In the genomic region with DNA sequence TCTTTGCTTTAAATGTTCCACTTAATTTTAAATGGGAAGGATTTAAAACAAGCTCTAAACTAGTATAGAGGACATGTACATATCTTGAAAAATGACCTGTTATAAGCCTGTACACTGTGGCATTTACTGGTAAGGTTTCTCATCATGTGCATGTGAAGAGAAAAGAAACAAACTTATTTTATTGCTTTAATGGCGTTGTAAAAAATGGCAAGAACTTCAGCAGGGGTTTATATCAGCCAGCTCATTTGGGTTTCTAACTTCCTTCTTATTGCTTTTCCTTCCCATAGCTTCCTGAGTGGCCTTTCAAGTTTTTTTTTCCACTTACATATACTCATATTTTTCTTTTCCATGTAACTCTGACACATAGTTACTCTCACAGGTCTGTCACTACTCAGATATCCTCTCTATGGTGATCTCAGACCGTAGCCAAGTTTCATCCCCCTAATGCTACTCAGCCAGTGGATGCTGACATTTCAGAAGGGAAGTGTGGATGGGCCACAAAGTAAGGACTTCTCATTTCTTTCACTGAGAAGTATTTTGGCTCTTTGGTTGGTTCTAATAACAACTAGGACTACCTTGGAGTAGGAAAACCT, we compare ENCODE assay signal across 30 cellular contexts.
DNase-seq lines count a peak whose midpoint lies in the region; ATAC-seq and TF ChIP-seq lines count a peak whose summit lies in the region.
"Had no signal": no experiment of that assay in that cellular context is flagged by ENCODE, and none has a peak within 500 bp of the region (broad histone marks: within the 10 kb centered on the region; RNA-seq: fewer than 3 reads in every experiment).

No MANE protein-coding gene starts in this region.

- H3K18ac ChIP-seq in IMR-90 (ENCODE audit: low read depth, low read length): no peak overlapping the region

- TF ChIP-seq CTCF in IMR-90 (conservative IDR thresholded peaks at IDR 0.05; ENCODE audit: low read depth, low read length) (no peak), nephron progenitor cell (IDR thresholded peaks at IDR 0.05) (no peak), right atrium auricular region (IDR thresholded peaks at IDR 0.05) (no peak)

- no peak overlapping the region for H3K27ac ChIP-seq in IMR-90 (ENCODE audit: insufficient read depth, low read length)
- no peak overlapping the region for H3K27ac ChIP-seq in right atrium auricular region
- H3K27ac ChIP-seq: adrenal gland, C4-2B, esophagus muscularis mucosa, foreskin keratinocyte, heart left ventricle, lower lobe of right lung, ovary, RWPE1, SJSA1, stomach, tibial artery, vagina had no signal

- H3K4me3 Mint-ChIP-seq in activated naive CD8-positive, alpha-beta T cell treated with anti-CD3 and anti-CD28 coated beads, Interleukin-2, amount 50 U/mL, for 24 hours: no peak overlapping the region
- H3K4me3 Mint-ChIP-seq in nephron progenitor cell (no peak overlapping the region), immature natural killer cell (no peak overlapping the region)
- H3K4me3 Mint-ChIP-seq in stimulated activated memory B cell treated with anti-CD40 and anti-IgM and Interleukin-4, amounts not matched to agents 10 μg/mL and 1 μg/mL and 100 μg/mL, for 72 hours: no peak overlapping the region
- H3K4me3 Mint-ChIP-seq: activated B cell treated with CpG ODN at 0.5 μM for 24 hours; activated CD4-positive, alpha-beta memory T cell treated with anti-CD3 and anti-CD28 coated beads for 36 hours; brain; nephron had no signal

- H2BK120ac ChIP-seq in IMR-90 (ENCODE audit: low read depth, low read length): no peak overlapping the region

- H3K14ac ChIP-seq in IMR-90 (replicated peaks; ENCODE audit: low read depth, low read length): no peak overlapping the region

- H3K4me1 Mint-ChIP-seq in activated naive CD8-positive, alpha-beta T cell treated with anti-CD3 and anti-CD28 coated beads, Interleukin-2, amount 50 U/mL, for 24 hours: peaks cover 18% of the 10 kb centered on the region
- H3K4me1 Mint-ChIP-seq in nephron progenitor cell: peaks cover 18% of the 10 kb centered on the region
- H3K4me1 Mint-ChIP-seq in stimulated activated memory B cell treated with anti-CD40 and anti-IgM and Interleukin-4, amounts not matched to agents 10 μg/mL and 1 μg/mL and 100 μg/mL, for 72 hours: no peaks in the 10 kb centered on the region
- no peaks in the 10 kb centered on the region for H3K4me1 Mint-ChIP-seq in immature natural killer cell
- H3K4me1 Mint-ChIP-seq: activated B cell treated with CpG ODN at 0.5 μM for 24 hours, brain, nephron had no signal

- H3K9me3 Mint-ChIP-seq in activated naive CD8-positive, alpha-beta T cell treated with anti-CD3 and anti-CD28 coated beads, Interleukin-2, amount 50 U/mL, for 24 hours: peaks cover 9% of the 10 kb centered on the region
- peaks cover 40% of the 10 kb centered on the region for H3K9me3 Mint-ChIP-seq in nephron progenitor cell
- H3K9me3 Mint-ChIP-seq in stimulated activated memory B cell treated with anti-CD40 and anti-IgM and Interleukin-4, amounts not matched to agents 10 μg/mL and 1 μg/mL and 100 μg/mL, for 72 hours: peaks cover 3% of the 10 kb centered on the region
- H3K9me3 Mint-ChIP-seq in immature natural killer cell: peaks cover 0 to 12% (median 5%) of the 10 kb centered on the region in 6 donors

- no peaks in the 10 kb centered on the region for H3K9me1 ChIP-seq in IMR-90 (ENCODE audit: insufficient read depth, low read length)

- no peak overlapping the region for H3K9ac ChIP-seq in IMR-90 (ENCODE audit: low read depth, low read length)

- H3K9me3 ChIP-seq in IMR-90 (ENCODE audit: control insufficient read depth, insufficient read depth, low read length) (peaks cover 2% of the 10 kb centered on the region; the same call in 1 of the 2 replicates), right atrium auricular region (peaks cover 0 to 3% of the 10 kb centered on the region in 2 donors)
- H3K9me3 ChIP-seq: adrenal gland, ovary, SJSA1, vagina had no signal

- no peak for TF ChIP-seq RAD21 in IMR-90 (IDR thresholded peaks at IDR 0.05; ENCODE audit: low read length)

- no peak overlapping the region for H2AK9ac ChIP-seq in IMR-90 (replicated peaks; ENCODE audit: low read depth, low read length, poor library complexity)

- H2BK15ac ChIP-seq in IMR-90 (ENCODE audit: low read depth, low read length): no peak overlapping the region

- peak; percentile 20 for DNase-seq in activated CD4-positive, alpha-beta T cell treated with anti-CD3 and anti-CD28 coated beads for 48 hours
- DNase-seq in activated CD4-positive, alpha-beta T cell treated with anti-CD3 and anti-CD28 coated beads, Interleukin-2, amount 50 U/mL, for 4 hours: no peak
- DNase-seq in IMR-90 (peak; percentile 52), nephron progenitor cell (no peak), right atrium auricular region (ENCODE audit: low spot score) (no peak), immature natural killer cell (no peak)
- no peak for DNase-seq in activated naive CD8-positive, alpha-beta T cell treated with anti-CD3 and anti-CD28 coated beads, Interleukin-2, amount 50 U/mL, for 24 hours
- DNase-seq: activated B cell treated with CpG ODN at 0.5 μM for 24 hours; activated CD4-positive, alpha-beta memory T cell treated with anti-CD3 and anti-CD28 coated beads for 36 hours; activated CD8-positive, alpha-beta memory T cell treated with anti-CD3 and anti-CD28 coated beads, Interleukin-2, amount 50 U/mL, for 48 hours; adrenal gland; COR-L47; foreskin keratinocyte; heart left ventricle; lower lobe of right lung; NCI-H1048; NCI-H1694; ovary; stomach; T1000; tibial artery had no signal

- WGBS in IMR-90 (ENCODE audit: extremely low coverage in 2 of 2, insufficient read length in 1 of 2), 2 experiments: no CpG with 5 or more reads among the region's 2 CpGs

- H3K4me1 ChIP-seq in IMR-90 (ENCODE audit: control insufficient read depth, insufficient read depth, low read length) (peaks cover 1% of the 10 kb centered on the region; the same call in 1 of the 2 replicates), right atrium auricular region (no peaks in the 10 kb centered on the region)
- H3K4me1 ChIP-seq: adrenal gland, esophagus muscularis mucosa, foreskin keratinocyte, heart left ventricle, lower lobe of right lung, SJSA1, stomach, tibial artery, vagina had no signal

- POLR2A ChIA-PET in IMR-90 (lab: Charles Lee; ENCODE audit: unreplicated experiment): no interaction called here

- H3K23ac ChIP-seq in IMR-90 (ENCODE audit: low read depth, low read length): no peak overlapping the region

- H4K20me1 ChIP-seq in IMR-90 (ENCODE audit: insufficient read depth, low read length): peaks cover 8% of the 10 kb centered on the region; the same call in 1 of the 2 replicates

- H2BK5ac ChIP-seq in IMR-90 (ENCODE audit: low read depth, low read length, poor library complexity, severe bottlenecking): no peak overlapping the region

- H3K27me3 Mint-ChIP-seq in activated naive CD8-positive, alpha-beta T cell treated with anti-CD3 and anti-CD28 coated beads, Interleukin-2, amount 50 U/mL, for 24 hours: peaks cover 3% of the 10 kb centered on the region
- H3K27me3 Mint-ChIP-seq in nephron progenitor cell (ENCODE audit: low read depth, poor library complexity) (peaks cover 2% of the 10 kb centered on the region), immature natural killer cell (ENCODE audit: low read depth in 3 of 3) (peaks cover 0 to 2% (median 0%) of the 10 kb centered on the region in 3 donors)
- no peaks in the 10 kb centered on the region for H3K27me3 Mint-ChIP-seq in stimulated activated memory B cell treated with anti-CD40 and anti-IgM and Interleukin-4, amounts not matched to agents 10 μg/mL and 1 μg/mL and 100 μg/mL, for 72 hours
- H3K27me3 Mint-ChIP-seq: activated B cell treated with CpG ODN at 0.5 μM for 24 hours; activated CD4-positive, alpha-beta memory T cell treated with anti-CD3 and anti-CD28 coated beads for 36 hours; brain had no signal

- H3K56ac ChIP-seq in IMR-90 (ENCODE audit: extremely low read depth, insufficient read depth, low read length): no peak overlapping the region

- H2BK20ac ChIP-seq in IMR-90 (ENCODE audit: low read depth, low read length): no peak overlapping the region

- H2AFZ ChIP-seq in IMR-90 (replicated peaks; ENCODE audit: low read length, poor library complexity): no peak overlapping the region

- H3K36me3 ChIP-seq in IMR-90 (ENCODE audit: control insufficient read depth, insufficient read depth, low read length): no peaks in the 10 kb centered on the region
- no peaks in the 10 kb centered on the region for H3K36me3 ChIP-seq in right atrium auricular region
- H3K36me3 ChIP-seq: adrenal gland, esophagus muscularis mucosa, heart left ventricle, lower lobe of right lung, ovary, SJSA1, stomach, tibial artery, vagina had no signal

- BruUV-seq in IMR-90 (replicated peaks; lab: Mats Ljungman, UMichigan): no TSS peak

- no peak for TF ChIP-seq POLR2A in IMR-90 (IDR thresholded peaks at IDR 0.05; ENCODE audit: low read depth, low read length)

- no peak overlapping the region for H4K8ac ChIP-seq in IMR-90 (ENCODE audit: low read depth in 2 of 2, low read length in 2 of 2)

- no peaks in the 10 kb centered on the region for H3K36me3 Mint-ChIP-seq in activated naive CD8-positive, alpha-beta T cell treated with anti-CD3 and anti-CD28 coated beads, Interleukin-2, amount 50 U/mL, for 24 hours (ENCODE audit: low read depth)
- peaks cover 8% of the 10 kb centered on the region for H3K36me3 Mint-ChIP-seq in nephron progenitor cell (ENCODE audit: low read depth)
- no peaks in the 10 kb centered on the region for H3K36me3 Mint-ChIP-seq in stimulated activated memory B cell treated with anti-CD40 and anti-IgM and Interleukin-4, amounts not matched to agents 10 μg/mL and 1 μg/mL and 100 μg/mL, for 72 hours
- no peaks in the 10 kb centered on the region for H3K36me3 Mint-ChIP-seq in immature natural killer cell

- H3K27me3 ChIP-seq in IMR-90 (ENCODE audit: control insufficient read depth, insufficient read depth, low read length): no peaks in the 10 kb centered on the region
- no peaks in the 10 kb centered on the region for H3K27me3 ChIP-seq in right atrium auricular region
- H3K27me3 ChIP-seq: adrenal gland, esophagus muscularis mucosa, foreskin keratinocyte, heart left ventricle, ovary, SJSA1, stomach, tibial artery, vagina had no signal

- in situ Hi-C loops in IMR-90 (cut with MboI; ENCODE audit: low sequenced_read_pairs): no loop called here

- no peak overlapping the region for H3K4me3 ChIP-seq in IMR-90 (ENCODE audit: insufficient read depth, low read depth, low read length)
- H3K4me3 ChIP-seq in right atrium auricular region: no peak overlapping the region
- H3K4me3 ChIP-seq: adrenal gland, esophagus muscularis mucosa, heart left ventricle, lower lobe of right lung, ovary, SJSA1, stomach, tibial artery, vagina had no signal

- CTCF ChIA-PET in IMR-90 (lab: Yijun Ruan, JAX): no interaction called here

- no peak for ATAC-seq in IMR-90 (ENCODE audit: low read depth)
- peak; percentile 99 for ATAC-seq in activated naive CD8-positive, alpha-beta T cell treated with anti-CD3 and anti-CD28 coated beads, Interleukin-2, amount 50 U/mL, for 24 hours
- no peak for ATAC-seq in stimulated activated memory B cell treated with anti-CD40 and anti-IgM and Interleukin-4, amounts not matched to agents 10 μg/mL and 1 μg/mL and 100 μg/mL, for 72 hours
- ATAC-seq: foreskin keratinocyte, HCT116, heart left ventricle, lower lobe of right lung had no signal

- no peak overlapping the region for H2AK5ac ChIP-seq in IMR-90 (ENCODE audit: low read depth, low read length)

- peak overlapping the region; percentile 59 for H3K27ac Mint-ChIP-seq in activated naive CD8-positive, alpha-beta T cell treated with anti-CD3 and anti-CD28 coated beads, Interleukin-2, amount 50 U/mL, for 24 hours
- H3K27ac Mint-ChIP-seq in nephron progenitor cell: peak overlapping the region; percentile 68
- no peak overlapping the region for H3K27ac Mint-ChIP-seq in stimulated activated memory B cell treated with anti-CD40 and anti-IgM and Interleukin-4, amounts not matched to agents 10 μg/mL and 1 μg/mL and 100 μg/mL, for 72 hours
- H3K27ac Mint-ChIP-seq in immature natural killer cell: no peak overlapping the region
- H3K27ac Mint-ChIP-seq: activated B cell treated with CpG ODN at 0.5 μM for 24 hours; activated CD4-positive, alpha-beta memory T cell treated with anti-CD3 and anti-CD28 coated beads for 36 hours; brain; nephron had no signal

- no peak overlapping the region for H4K91ac ChIP-seq in IMR-90 (ENCODE audit: insufficient read depth, low read depth, low read length)

- H3K4ac ChIP-seq in IMR-90 (ENCODE audit: low read depth, low read length): no peak overlapping the region

- dilution Hi-C loops in IMR-90 (cut with HindIII; ENCODE audit: low sequenced_read_pairs, unreplicated experiment): no loop called here

- intact Hi-C loops in IMR-90 (cut with micrococcal nuclease): no loop called here

- no peak overlapping the region for H4K5ac ChIP-seq in IMR-90 (ENCODE audit: low read depth, low read length)

- peaks cover 20 to 24% of the 10 kb centered on the region in 2 experiments for H3K79me1 ChIP-seq in IMR-90 (ENCODE audit: low read depth in 1 of 2, low read length in 2 of 2)

- H3K4me2 ChIP-seq in IMR-90 (ENCODE audit: low read depth, low read length): no peak overlapping the region

Comparison
In these comparisons a context has a peak if more than half of its experiments do, and no peak if none do; other contexts are left out.
1. DNase-seq: peak in activated CD4-positive, alpha-beta T cell treated with anti-CD3 and anti-CD28 coated beads for 48 hours (single experiment) and IMR-90 (single experiment); none in activated CD4-positive, alpha-beta T cell treated with anti-CD3 and anti-CD28 coated beads, Interleukin-2, amount 50 U/mL, for 4 hours (0 of 2), activated naive CD8-positive, alpha-beta T cell treated with anti-CD3 and anti-CD28 coated beads, Interleukin-2, amount 50 U/mL, for 24 hours (single experiment), nephron progenitor cell (single experiment), right atrium auricular region (single experiment) and immature natural killer cell (0 of 3).
2. H3K27ac Mint-ChIP-seq: peak in activated naive CD8-positive, alpha-beta T cell treated with anti-CD3 and anti-CD28 coated beads, Interleukin-2, amount 50 U/mL, for 24 hours (single experiment) and nephron progenitor cell (single experiment); none in stimulated activated memory B cell treated with anti-CD40 and anti-IgM and Interleukin-4, amounts not matched to agents 10 μg/mL and 1 μg/mL and 100 μg/mL, for 72 hours (single experiment) and immature natural killer cell (0 of 6).